ENCODE assay signal across 8 cellular contexts in genomic region chr22:31629741-31630184, GRCh38. TPM values are rescaled to one million over a fixed set of nuclear protein-coding genes. Genes with fewer than 3 reads are reported as not detected.
DNase-seq lines count a peak whose midpoint lies in the region; ATAC-seq and TF ChIP-seq lines count a peak whose summit lies in the region.

No MANE protein-coding gene starts in this region.

- no peak for ATAC-seq in GM19452 (IDR thresholded peaks at IDR 0.05; ENCODE audit: unreplicated experiment)
- no peak for ATAC-seq in GM21526 (IDR thresholded peaks at IDR 0.05; ENCODE audit: low FRiP score, unreplicated experiment)
- no peak for ATAC-seq in GM18909 (IDR thresholded peaks at IDR 0.05; ENCODE audit: poor library complexity, unreplicated experiment)

- H3K4me1 Mint-ChIP-seq in Caco-2 (ENCODE audit: low read depth, unreplicated experiment) = peaks cover 29% of the 10 kb centered on the region
- peaks cover 47% of the 10 kb centered on the region for H3K4me1 Mint-ChIP-seq in osteocyte (ENCODE audit: unreplicated experiment)

- H3K4me3 Mint-ChIP-seq in Caco-2 (ENCODE audit: unreplicated experiment) (peak overlapping the region; percentile 80), osteocyte (ENCODE audit: unreplicated experiment) (peak overlapping the region; percentile 88)

- H3K4me3 ChIP-seq in Caco-2 (ENCODE audit: low read depth, low read length) (peak overlapping the region; percentile 60), PC-9 (peak overlapping the region; percentile 84), epithelial cell of esophagus (ENCODE audit: low read length) (peak overlapping the region; percentile 52)

- H4K20me1 ChIP-seq in PC-9 (ENCODE audit: insufficient read depth) = peaks cover 65% of the 10 kb centered on the region

- H3K4me2 ChIP-seq in PC-9 = peak overlapping the region; percentile 86

- TF ChIP-seq CTCF in Caco-2 (IDR thresholded peaks at IDR 0.05; ENCODE audit: insufficient read depth in 1 of 2, low read depth in 1 of 2, low read length in 1 of 2, severe bottlenecking in 1 of 2, unreplicated experiment in 1 of 2) (no peak), PC-9 (conservative IDR thresholded peaks at IDR 0.05) (no peak), epithelial cell of esophagus (IDR thresholded peaks at IDR 0.05; ENCODE audit: insufficient read depth, low read depth, low read length, missing control alignments) (no peak), osteocyte (IDR thresholded peaks at IDR 0.05) (no peak)

- no peak overlapping the region for H3K27ac ChIP-seq in PC-9

- H3K27me3 ChIP-seq in Caco-2 (replicated peaks; ENCODE audit: control insufficient read depth, insufficient read depth, low read length) (no peaks in the 10 kb centered on the region), PC-9 (ENCODE audit: insufficient read depth, low read depth) (no peaks in the 10 kb centered on the region)

- CTCF ChIA-PET in Caco-2 (lab: Charles Lee) (interaction anchor here (1.0 to 2.4 kb wide), 5 partner anchors 25 to 340 kb away, joined by 4 to 19 read pairs (median 10); partner anchors contain the start of gene PISD), PC-9 (lab: Charles Lee) (interaction anchor here (0.6 to 1.5 kb wide), 3 partner anchors 134 to 350 kb away, joined by 3 to 13 read pairs (median 4); partner anchors contain the start of gene SFI1)

- no peak overlapping the region for H2AFZ ChIP-seq in PC-9

- no peaks in the 10 kb centered on the region for H3K9me3 Mint-ChIP-seq in Caco-2 (ENCODE audit: unreplicated experiment)
- no peaks in the 10 kb centered on the region for H3K9me3 Mint-ChIP-seq in osteocyte (ENCODE audit: unreplicated experiment)

- no peaks in the 10 kb centered on the region for H3K9me3 ChIP-seq in Caco-2
- no peaks in the 10 kb centered on the region for H3K9me3 ChIP-seq in PC-9 (ENCODE audit: insufficient read depth, low read depth)

- no peak overlapping the region for H3K27ac Mint-ChIP-seq in Caco-2 (ENCODE audit: unreplicated experiment)
- peak overlapping the region; percentile 41 for H3K27ac Mint-ChIP-seq in osteocyte (ENCODE audit: unreplicated experiment)

- BruUV-seq in Caco-2 (replicated peaks; lab: Mats Ljungman, UMichigan) = no TSS peak
- no TSS peak for BruUV-seq in PC-9 (replicated peaks; lab: Mats Ljungman, UMichigan)

- intact Hi-C loops in Caco-2 (cut with micrococcal nuclease; ENCODE audit: unreplicated experiment) (loop anchor here (2.0 kb wide), 1 partner anchor 33 kb away; the partner anchor contains the start of gene PISD), PC-9 (cut with micrococcal nuclease; ENCODE audit: unreplicated experiment) (loop anchor here (10.0 kb wide), 1 partner anchor 145 kb away; the partner anchor contains the start of gene EIF4ENIF1)

- no peaks in the 10 kb centered on the region for H3K9me2 ChIP-seq in PC-9 (ENCODE audit: insufficient read depth)

- H3K36me3 ChIP-seq in Caco-2 (ENCODE audit: control insufficient read depth, insufficient read depth, low read length) (no peaks in the 10 kb centered on the region; the same call in 1 of the 2 replicates), PC-9 (ENCODE audit: low read depth) (0 out of 2 replicates have a peak, but pooled peaks cover 4% of the 10 kb centered on the region)

- H3F3A ChIP-seq in PC-9 (ENCODE audit: insufficient read depth, low read depth) = peaks cover 18% of the 10 kb centered on the region

- DNase-seq in Caco-2 = no peak
- DNase-seq in PC-9 = no peak
- no peak for DNase-seq in epithelial cell of esophagus (ENCODE audit: low read depth)
- no peak for DNase-seq in osteocyte (ENCODE audit: extremely low spot score, unreplicated experiment)
- no peak for DNase-seq in SKM-1 (lab: John Stamatoyannopoulos, UW; ENCODE audit: unreplicated experiment)

- peaks cover 90% of the 10 kb centered on the region for H3K79me2 ChIP-seq in PC-9 (ENCODE audit: low read depth)

- POLR2A ChIA-PET in Caco-2 (lab: Charles Lee) (interaction anchor here (0.6 to 2.0 kb wide), 2 partner anchors 32 to 47 kb away, joined by 3 to 12 read pairs; partner anchors contain the start of gene PISD), PC-9 (lab: Charles Lee; ENCODE audit: unreplicated experiment) (interaction anchor here (0.6 to 1.5 kb wide), 2 partner anchors 32 kb away, joined by 8 to 10 read pairs; partner anchors contain the start of gene PISD)

- H3K4me1 ChIP-seq in Caco-2 (peaks cover 38% of the 10 kb centered on the region), PC-9 (replicated peaks; ENCODE audit: insufficient read depth) (peaks cover 31% of the 10 kb centered on the region)

- no peaks in the 10 kb centered on the region for H3K27me3 Mint-ChIP-seq in Caco-2 (ENCODE audit: insufficient read depth, unreplicated experiment)
- no peaks in the 10 kb centered on the region for H3K27me3 Mint-ChIP-seq in osteocyte (ENCODE audit: unreplicated experiment)

- H3K36me3 Mint-ChIP-seq in Caco-2 (ENCODE audit: insufficient read depth, unreplicated experiment) (peaks cover 35% of the 10 kb centered on the region), osteocyte (ENCODE audit: unreplicated experiment) (peaks cover 2% of the 10 kb centered on the region)

RNA-seq across cellular contexts. Expression of gene PISD, which starts 32.3 kb away (rescaled TPM):
- total RNA-seq in Caco-2 (2022) (56.7 and 58.7 TPM in 2 replicates), PC-9 (2021) (46.4 and 46.8 TPM in 2 replicates), osteocyte (32.9 and 36.2 TPM in 2 replicates)
